ENCODE assay signal across 18 cellular contexts in the genomic region with DNA sequence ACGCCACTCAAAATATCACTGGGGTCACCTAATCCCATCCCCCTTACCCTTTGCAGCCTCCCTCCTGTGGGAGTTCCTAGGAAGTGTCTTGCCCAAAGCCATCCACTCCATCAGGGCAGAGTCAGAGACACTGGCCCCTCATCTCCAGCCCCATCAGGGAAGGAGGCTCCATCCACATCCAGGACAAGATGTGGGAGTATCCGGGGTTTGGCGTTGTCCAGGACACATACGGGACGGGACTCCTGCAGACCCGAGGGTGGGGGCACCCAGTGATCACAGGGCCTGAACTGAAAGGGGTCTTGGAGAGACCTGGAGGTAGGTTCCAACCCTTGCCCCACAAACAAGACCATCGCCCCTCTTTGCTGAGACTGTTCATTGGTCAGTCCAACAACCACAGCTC.
"Had no signal": no experiment of that assay in that cellular context is flagged by ENCODE, and none has a peak within 500 bp of the region (broad histone marks: within the 10 kb centered on the region; RNA-seq: fewer than 3 reads in every experiment).

No MANE protein-coding gene starts in this region.

- H3K4me3 ChIP-seq: cardiac muscle cell, left ventricle myocardium inferior, smooth muscle cell had no signal

- H3K36me3 Mint-ChIP-seq: mesothelial cell of epicardium; natural killer cell treated with Interleukin-12 subunit alpha and Interleukin-12 subunit beta and Interleukin-15 and Interleukin-18, amount 100 ng/mL, for 72 hours; stimulated activated naive B cell treated with anti-CD40 and anti-IgM and Interleukin-4, amounts not matched to agents 10 μg/mL and 1 μg/mL and 100 μg/mL, for 72 hours had no signal

- H3K27ac ChIP-seq: cardiac muscle cell, foreskin keratinocyte, left ventricle myocardium inferior had no signal

- H3K27me3 ChIP-seq: cardiac muscle cell had no signal

- H3K36me3 ChIP-seq: cardiac muscle cell, left ventricle myocardium inferior had no signal

- H3K27ac Mint-ChIP-seq: activated B cell treated with CpG ODN at 0.5 μM for 24 hours; activated T-cell treated with anti-CD3 and anti-CD28 coated beads, Interleukin-2, amount 50 U/mL, for 24 hours; activated T-helper 17 cell treated with anti-CD3 and anti-CD28 coated beads, Interleukin-2, amount 50 U/mL, for 72 hours; mesothelial cell of epicardium; natural killer cell treated with Interleukin-12 subunit alpha and Interleukin-12 subunit beta and Interleukin-15 and Interleukin-18, amount 100 ng/mL, for 72 hours; stimulated activated naive B cell treated with anti-CD40 and anti-IgM and Interleukin-4, amounts not matched to agents 10 μg/mL and 1 μg/mL and 100 μg/mL, for 72 hours had no signal

- H3K4me3 Mint-ChIP-seq: activated B cell treated with CpG ODN at 0.5 μM for 24 hours; activated T-cell treated with anti-CD3 and anti-CD28 coated beads, Interleukin-2, amount 50 U/mL, for 24 hours; activated T-helper 17 cell treated with anti-CD3 and anti-CD28 coated beads, Interleukin-2, amount 50 U/mL, for 72 hours; mesothelial cell of epicardium; natural killer cell treated with Interleukin-12 subunit alpha and Interleukin-12 subunit beta and Interleukin-15 and Interleukin-18, amount 100 ng/mL, for 72 hours; stimulated activated naive B cell treated with anti-CD40 and anti-IgM and Interleukin-4, amounts not matched to agents 10 μg/mL and 1 μg/mL and 100 μg/mL, for 72 hours had no signal

- DNase-seq: activated B cell treated with CpG ODN at 0.5 μM for 24 hours; activated CD4-positive, alpha-beta T cell treated with anti-CD3 and anti-CD28 coated beads for 4 hours; activated CD4-positive, alpha-beta T cell treated with anti-CD3 and anti-CD28 coated beads, Interleukin-2, amount 50 U/mL, for 48 hours; activated T-cell treated with anti-CD3 and anti-CD28 coated beads, Interleukin-2, amount 50 U/mL, for 24 hours; amygdala; cortex of kidney; foreskin keratinocyte; kidney glomerular epithelial cell; left ventricle myocardium inferior; stimulated activated CD4-positive, alpha-beta T cell treated with anti-CD3 and anti-CD28 coated beads, Interleukin-15, amount 100 ng/mL, for 24 hours; stimulated activated CD8-positive, alpha-beta memory T cell treated with anti-CD3 and anti-CD28 coated beads, Interleukin-4, amount 100 ng/mL, for 48 hours; stimulated activated naive B cell treated with anti-CD40 and anti-IgM and Interleukin-4, amounts not matched to agents 10 μg/mL and 1 μg/mL and 100 μg/mL, for 72 hours had no signal

- ATAC-seq: activated T-helper 17 cell treated with anti-CD3 and anti-CD28 coated beads, Interleukin-2, amount 50 U/mL, for 72 hours; foreskin keratinocyte; natural killer cell treated with Interleukin-12 subunit alpha and Interleukin-12 subunit beta and Interleukin-15 and Interleukin-18, amount 100 ng/mL, for 72 hours; sciatic nerve; stimulated activated naive B cell treated with anti-CD40 and anti-IgM and Interleukin-4, amounts not matched to agents 10 μg/mL and 1 μg/mL and 100 μg/mL, for 72 hours had no signal

- H3K4me1 Mint-ChIP-seq: activated B cell treated with CpG ODN at 0.5 μM for 24 hours; activated T-helper 17 cell treated with anti-CD3 and anti-CD28 coated beads, Interleukin-2, amount 50 U/mL, for 72 hours had no signal

- H3K9me3 ChIP-seq: left ventricle myocardium inferior had no signal
